ENCODE assay signal across 19 cellular contexts in genomic region chr4:150540959-150541360, GRCh38. TPM values are rescaled to one million over a fixed set of nuclear protein-coding genes. Genes with fewer than 3 reads are reported as not detected.
A peak's percentile ranks its signal among the peaks of the same experiment; 100 is the strongest.
DNase-seq lines count a peak whose midpoint lies in the region; ATAC-seq, FAIRE-seq and TF ChIP-seq lines count a peak whose summit lies in the region.
"Had no signal": no experiment of that assay in that cellular context is flagged by ENCODE, and none has a peak within 500 bp of the region (broad histone marks: within the 10 kb centered on the region; RNA-seq: fewer than 3 reads in every experiment).

No MANE protein-coding gene starts in this region.

- H2AFZ ChIP-seq in H9 (ENCODE audit: low read length) (no peak overlapping the region), astrocyte (ENCODE audit: low read depth, low read length) (no peak overlapping the region)

- no peak overlapping the region for H2BK12ac ChIP-seq in H9 (ENCODE audit: insufficient read length, low read depth, low read length)

- no peak for FAIRE-seq in astrocyte (lab: Jason Lieb, UNC)
- FAIRE-seq: A549 had no signal

- H3K27me3 ChIP-seq in H9 (ENCODE audit: insufficient read depth, low read length) (no peaks in the 10 kb centered on the region), astrocyte (ENCODE audit: insufficient read depth, low read length) (no peaks in the 10 kb centered on the region)
- H3K27me3 ChIP-seq in CD4-positive, alpha-beta T cell (ENCODE audit: control insufficient read depth, insufficient read depth, low read length) = no peaks in the 10 kb centered on the region

- H3K4me1 ChIP-seq in H9 (ENCODE audit: insufficient read depth, low read length) = no peaks in the 10 kb centered on the region; the same call in 1 of the 2 replicates
- H3K4me1 ChIP-seq in astrocyte (ENCODE audit: insufficient read depth, low read length) = no peaks in the 10 kb centered on the region

- H3K23ac ChIP-seq in H9 (ENCODE audit: insufficient read length, low read depth, low read length) = no peak overlapping the region

- H3T11ph ChIP-seq in H9 (ENCODE audit: low read length) = no peak overlapping the region

- no peaks in the 10 kb centered on the region for H3K36me3 Mint-ChIP-seq in H9 (ENCODE audit: insufficient read depth in 1 of 3, low read depth in 3 of 3)
- H3K36me3 Mint-ChIP-seq in astrocyte (ENCODE audit: low read depth, unreplicated experiment) = no peaks in the 10 kb centered on the region
- peaks cover 6% of the 10 kb centered on the region for H3K36me3 Mint-ChIP-seq in progenitor cell of endocrine pancreas (ENCODE audit: insufficient read depth)
- H3K36me3 Mint-ChIP-seq in CD4-positive, alpha-beta T cell (ENCODE audit: low read depth) = peaks cover 12% of the 10 kb centered on the region
- peaks cover 4% of the 10 kb centered on the region for H3K36me3 Mint-ChIP-seq in activated CD4-positive, alpha-beta memory T cell treated with anti-CD3 and anti-CD28 coated beads for 36 hours

- H3K56ac ChIP-seq in H9 (ENCODE audit: insufficient read length, low read depth, low read length) = no peak overlapping the region

- H2BK5ac ChIP-seq in H9 (ENCODE audit: insufficient read length, low read length) = no peak overlapping the region

- H3K4me3 ChIP-seq in astrocyte (ENCODE audit: insufficient read depth, low read depth, low read length) = no peak overlapping the region
- H3K4me3 ChIP-seq: A549 had no signal

- whole genome bisulfite sequencing in H9 (ENCODE audit: extremely low coverage, insufficient read length, low lambda C conversion rate) = no CpG with 5 or more reads among the region's 3 CpGs

- no peak overlapping the region for H4K91ac ChIP-seq in H9 (ENCODE audit: insufficient read length, low read depth, low read length)

- ATAC-seq in CD4-positive, alpha-beta T cell (ENCODE audit: poor library complexity) = no peak
- ATAC-seq: A549 had no signal

- no peaks in the 10 kb centered on the region for H3K36me3 ChIP-seq in astrocyte (ENCODE audit: insufficient read depth, low read length)

- TF ChIP-seq CTCF in H9 (conservative IDR thresholded peaks at IDR 0.05) (no peak), astrocyte (IDR thresholded peaks at IDR 0.05; ENCODE audit: insufficient read depth, low read depth, low read length) (no peak), progenitor cell of endocrine pancreas (IDR thresholded peaks at IDR 0.05; ENCODE audit: unreplicated experiment) (no peak)
- TF ChIP-seq CTCF in CD4-positive, alpha-beta T cell (IDR thresholded peaks at IDR 0.05) = no peak

- H3K4ac ChIP-seq in H9 (ENCODE audit: low read depth, low read length) = no peak overlapping the region

- H4K20me1 ChIP-seq in H9 (ENCODE audit: control insufficient read depth, insufficient read depth, insufficient read length) (no peaks in the 10 kb centered on the region), astrocyte (ENCODE audit: insufficient read depth, low read length) (no peaks in the 10 kb centered on the region)

- no peak overlapping the region for H4K8ac ChIP-seq in H9 (replicated peaks; ENCODE audit: insufficient read length, low read depth, low read length)

- H3K79me1 ChIP-seq in H9 (ENCODE audit: insufficient read depth, low read depth, low read length, poor library complexity, severe bottlenecking) = no peaks in the 10 kb centered on the region

- no peak overlapping the region for H3K18ac ChIP-seq in H9 (ENCODE audit: insufficient read length, low read depth, low read length)

- H2BK120ac ChIP-seq in H9 (ENCODE audit: low read depth, low read length, poor library complexity, severe bottlenecking) = no peak overlapping the region

- H3K27ac Mint-ChIP-seq in H9 (peak overlapping the region; percentile 59 to 98 (median 92); a peak in 6 of 7 replicates), astrocyte (ENCODE audit: unreplicated experiment) (no peak overlapping the region), progenitor cell of endocrine pancreas (peak overlapping the region; percentile 8)
- H3K27ac Mint-ChIP-seq in CD4-positive, alpha-beta T cell = no peak overlapping the region
- no peak overlapping the region for H3K27ac Mint-ChIP-seq in activated CD4-positive, alpha-beta memory T cell treated with anti-CD3 and anti-CD28 coated beads for 36 hours

- H3K4me1 Mint-ChIP-seq in H9 (peaks cover 16 to 32% of the 10 kb centered on the region in 2 experiments), astrocyte (ENCODE audit: low read depth, unreplicated experiment) (peaks cover 8% of the 10 kb centered on the region), progenitor cell of endocrine pancreas (ENCODE audit: low read depth) (peaks cover 12% of the 10 kb centered on the region)
- peaks cover 5% of the 10 kb centered on the region for H3K4me1 Mint-ChIP-seq in CD4-positive, alpha-beta T cell (ENCODE audit: low read depth)
- H3K4me1 Mint-ChIP-seq in activated CD4-positive, alpha-beta memory T cell treated with anti-CD3 and anti-CD28 coated beads for 36 hours (ENCODE audit: low read depth) = no peaks in the 10 kb centered on the region

- intact Hi-C loops in CD4-positive, alpha-beta T cell (cut with DNase I, micrococcal nuclease) = no loop called here
- intact Hi-C loops in activated CD4-positive, alpha-beta memory T cell treated with anti-CD3 and anti-CD28 coated beads for 36 hours (cut with micrococcal nuclease) = no loop called here

- H3K9me3 ChIP-seq in H9 (ENCODE audit: control insufficient read depth, low read depth, low read length) = no peaks in the 10 kb centered on the region
- H3K9me3 ChIP-seq in astrocyte (ENCODE audit: insufficient read depth, low read depth, low read length) = no peaks in the 10 kb centered on the region
- H3K9me3 ChIP-seq in CD4-positive, alpha-beta T cell (ENCODE audit: control insufficient read depth, low read length) = no peaks in the 10 kb centered on the region
- H3K9me3 ChIP-seq: A549 had no signal

- H3K27me3 Mint-ChIP-seq in H9 (ENCODE audit: low read depth) (no peaks in the 10 kb centered on the region), astrocyte (ENCODE audit: low read depth, unreplicated experiment) (no peaks in the 10 kb centered on the region), progenitor cell of endocrine pancreas (no peaks in the 10 kb centered on the region)
- no peaks in the 10 kb centered on the region for H3K27me3 Mint-ChIP-seq in CD4-positive, alpha-beta T cell
- H3K27me3 Mint-ChIP-seq in activated CD4-positive, alpha-beta memory T cell treated with anti-CD3 and anti-CD28 coated beads for 36 hours = no peaks in the 10 kb centered on the region

- H3K9ac ChIP-seq in H9 (ENCODE audit: extremely low read depth, insufficient read length, low read length) (no peak overlapping the region), astrocyte (ENCODE audit: low read length) (no peak overlapping the region)

- H3K23me2 ChIP-seq in H9 (ENCODE audit: insufficient read length, low read depth, low read length, poor library complexity, severe bottlenecking) = no peaks in the 10 kb centered on the region

- DNase-seq in H9 = no peak
- peak; percentile 5 for DNase-seq in astrocyte (ENCODE audit: low read depth)
- peak; percentile 1 for DNase-seq in iris pigment epithelial cell (ENCODE audit: low read depth)
- DNase-seq in progenitor cell of endocrine pancreas (ENCODE audit: low spot score, unreplicated experiment) = no peak
- DNase-seq in CD4-positive, alpha-beta T cell = no peak
- no peak for DNase-seq in NCI-H1694 treated with DMSO at 0.1 percent for 48 hours (lab: John Stamatoyannopoulos, UW)
- no peak for DNase-seq in activated CD4-positive, alpha-beta memory T cell treated with anti-CD3 and anti-CD28 coated beads for 36 hours
- DNase-seq: C1 segment of cervical spinal cord, COR-L47, DMS153, EL, H7, MV-4-11, NCI-H1417 treated with DMSO at 0.1 percent for 48 hours, NCI-H2029, NCI-H510A, NCI-H82 had no signal

- H2BK20ac ChIP-seq in H9 (ENCODE audit: low read depth, low read length, poor library complexity, severe bottlenecking) = no peak overlapping the region

- POLR2A ChIA-PET in CD4-positive, alpha-beta T cell (lab: Charles Lee) = no interaction called here
- POLR2A ChIA-PET in activated CD4-positive, alpha-beta memory T cell treated with anti-CD3 and anti-CD28 coated beads for 36 hours (lab: Charles Lee) = no interaction called here

- H3K79me2 ChIP-seq in H9 (ENCODE audit: insufficient read depth, low read length) (no peaks in the 10 kb centered on the region), astrocyte (ENCODE audit: insufficient read depth, low read length) (no peaks in the 10 kb centered on the region)

- H3K14ac ChIP-seq in H9 (ENCODE audit: insufficient read depth, low read length) = no peak overlapping the region

- no peak overlapping the region for H4K5ac ChIP-seq in H9 (ENCODE audit: insufficient read length, low read depth, low read length)

- H3K27ac ChIP-seq in H9 (ENCODE audit: insufficient read length, low read depth, low read length) (peak overlapping the region; percentile 82), astrocyte (ENCODE audit: low read depth, low read length) (no peak overlapping the region)
- H3K27ac ChIP-seq in CD4-positive, alpha-beta T cell (ENCODE audit: low read depth, low read length) = no peak overlapping the region
- H3K27ac ChIP-seq: A549 had no signal

- no peak overlapping the region for H2AK5ac ChIP-seq in H9 (ENCODE audit: insufficient read length, low read length)

- H3K4me2 ChIP-seq in H9 (ENCODE audit: insufficient read depth, insufficient read length, low read length) (no peak overlapping the region), astrocyte (ENCODE audit: low read length) (no peak overlapping the region)
- H3K4me2 ChIP-seq: A549 had no signal

- H2BK15ac ChIP-seq in H9 (ENCODE audit: low read depth, low read length) = no peak overlapping the region

- no peaks in the 10 kb centered on the region for H3K9me3 Mint-ChIP-seq in H9
- H3K9me3 Mint-ChIP-seq in astrocyte (ENCODE audit: unreplicated experiment) = no peaks in the 10 kb centered on the region
- H3K9me3 Mint-ChIP-seq in progenitor cell of endocrine pancreas (ENCODE audit: low read depth) = peaks cover 10% of the 10 kb centered on the region
- H3K9me3 Mint-ChIP-seq in CD4-positive, alpha-beta T cell = no peaks in the 10 kb centered on the region
- no peaks in the 10 kb centered on the region for H3K9me3 Mint-ChIP-seq in activated CD4-positive, alpha-beta memory T cell treated with anti-CD3 and anti-CD28 coated beads for 36 hours

- CTCF ChIA-PET in CD4-positive, alpha-beta T cell (lab: Charles Lee) = no interaction called here
- CTCF ChIA-PET in activated CD4-positive, alpha-beta memory T cell treated with anti-CD3 and anti-CD28 coated beads for 36 hours (lab: Charles Lee) = no interaction called here

- H3K4me3 Mint-ChIP-seq in H9 (no peak overlapping the region), astrocyte (ENCODE audit: unreplicated experiment) (no peak overlapping the region), progenitor cell of endocrine pancreas (ENCODE audit: low read depth) (no peak overlapping the region)
- H3K4me3 Mint-ChIP-seq in CD4-positive, alpha-beta T cell = no peak overlapping the region
- H3K4me3 Mint-ChIP-seq in activated CD4-positive, alpha-beta memory T cell treated with anti-CD3 and anti-CD28 coated beads for 36 hours = no peak overlapping the region

RNA-seq across cellular contexts. Expression of gene MAB21L2, which starts 41.0 kb away (rescaled TPM):
- not detected in 2 replicates for total RNA-seq in H9 (2021)
- total RNA-seq in astrocyte = 1.9 TPM in 2 replicates
- total RNA-seq in progenitor cell of endocrine pancreas = 0.19 and 0.51 TPM in 2 replicates
- not detected for total RNA-seq in CD4-positive, alpha-beta T cell
- not detected for total RNA-seq in activated CD4-positive, alpha-beta memory T cell treated with anti-CD3 and anti-CD28 coated beads for 36 hours
- total RNA-seq: H7, HT1080 had no signal

Comparison
In these comparisons a context has a peak if more than half of its experiments do, and no peak if none do; other contexts are left out.
1. DNase-seq: peak in astrocyte (single experiment) and iris pigment epithelial cell (single experiment); none in H9 (single experiment), progenitor cell of endocrine pancreas (single experiment), CD4-positive, alpha-beta T cell (0 of 10), NCI-H1694 treated with DMSO at 0.1 percent for 48 hours (single experiment) and activated CD4-positive, alpha-beta memory T cell treated with anti-CD3 and anti-CD28 coated beads for 36 hours (single experiment).
2. H3K27ac Mint-ChIP-seq: peak in H9 (3 of 3) and progenitor cell of endocrine pancreas (single experiment); none in astrocyte (single experiment), CD4-positive, alpha-beta T cell (single experiment) and activated CD4-positive, alpha-beta memory T cell treated with anti-CD3 and anti-CD28 coated beads for 36 hours (single experiment).